In genomic region chrX:149607699-149608098, GRCh38 we compare ENCODE assay signal across 3 cellular contexts.
TF ChIP-seq lines count a peak whose summit lies in the region.

No MANE protein-coding gene starts in this region.

TF ChIP-seq in HEK293, 187 proteins besides CTCF, POLR2A, EP300 and RAD21:
- TF ChIP-seq ZNF211 (tag by site-specific recombination; IDR thresholded peaks at IDR 0.05; ENCODE audit: low read depth), result no peak
- peak; percentile 95 for TF ChIP-seq ZNF10 (tag by site-specific recombination; IDR thresholded peaks at IDR 0.05)
TF ChIP-seq in HEK293: peak in this region for 1.

TF ChIP-seq in K562, 482 proteins besides CTCF, POLR2A, EP300 and RAD21:
- no peak for TF ChIP-seq CHAMP1 (IDR thresholded peaks at IDR 0.05)
- peak; percentile 15 for TF ChIP-seq RBM25 (IDR thresholded peaks at IDR 0.05; ENCODE audit: low read depth, low read length, severe bottlenecking)
- peak; percentile 91 for TF ChIP-seq ZNF134 (CRISPR knock-in tag; conservative IDR thresholded peaks at IDR 0.05)

TF ChIP-seq in SK-N-SH, 30 proteins besides CTCF, POLR2A, EP300 and RAD21:
- TF ChIP-seq GABPA (IDR thresholded peaks at IDR 0.05; ENCODE audit: low read depth) (no peak), YY1 (IDR thresholded peaks at IDR 0.05; ENCODE audit: low read depth) (no peak), GATA2 (CRISPR knock-in tag; IDR thresholded peaks at IDR 0.05) (no peak), PBX3 (IDR thresholded peaks at IDR 0.05) (no peak), TEAD4 (IDR thresholded peaks at IDR 0.05; ENCODE audit: borderline replicate concordance, insufficient read depth) (no peak), EZH2phosphoT487 (IDR thresholded peaks at IDR 0.05; ENCODE audit: borderline replicate concordance, low read depth) (no peak), MXI1 (IDR thresholded peaks at IDR 0.05; ENCODE audit: low read depth, low read length) (no peak), JUND (IDR thresholded peaks at IDR 0.05) (no peak), FOXM1 (IDR thresholded peaks at IDR 0.05; ENCODE audit: low read depth) (no peak), IRF3 (IDR thresholded peaks at IDR 0.05; ENCODE audit: low read depth, low read length) (no peak), TCF12 (IDR thresholded peaks at IDR 0.05) (no peak), TAF1 (IDR thresholded peaks at IDR 0.05; ENCODE audit: borderline replicate concordance, low read depth, low read length) (no peak)
